In the genomic region with DNA sequence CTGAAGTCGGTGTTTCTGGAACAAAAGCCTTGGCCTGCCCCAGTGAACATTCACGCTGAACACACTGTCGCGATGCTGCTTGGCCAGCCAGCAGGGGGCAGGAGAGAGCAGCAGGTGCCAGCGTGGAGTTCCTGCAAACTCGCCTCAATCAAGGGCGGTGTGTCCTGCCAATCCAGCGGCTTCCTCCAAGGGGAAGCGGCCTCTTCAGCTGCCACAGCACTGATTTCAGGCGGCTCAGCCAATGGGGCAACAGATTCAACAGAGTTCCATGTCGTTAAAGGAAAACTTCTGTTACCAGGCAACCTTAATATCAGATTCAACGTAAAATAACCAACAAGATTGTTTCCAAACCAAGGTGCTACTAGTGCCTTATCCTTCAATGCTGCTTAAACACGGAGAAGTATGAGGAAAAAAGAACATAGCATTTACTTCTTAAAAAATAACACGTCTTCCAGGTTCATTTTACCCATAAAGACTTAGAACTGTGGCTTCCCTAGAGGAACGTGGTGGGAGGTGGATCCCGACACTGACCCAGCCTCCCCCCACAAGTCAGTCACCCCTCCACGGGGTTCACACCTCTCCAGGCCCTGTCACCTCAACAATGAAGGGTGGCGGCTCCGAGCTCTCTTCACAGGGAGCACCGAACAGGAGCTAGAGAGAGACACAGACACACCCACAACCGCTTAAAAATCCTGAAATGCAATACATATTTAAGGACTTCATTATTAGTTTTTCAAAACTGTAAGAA, we compare ENCODE assay signal across 7 cellular contexts.
A peak's percentile ranks its signal among the peaks of the same experiment; 100 is the strongest.
DNase-seq lines count a peak whose midpoint lies in the region; FAIRE-seq and TF ChIP-seq lines count a peak whose summit lies in the region.

No MANE protein-coding gene starts in this region.

- no peak overlapping the region for H2AFZ ChIP-seq in OCI-LY1 (ENCODE audit: low read length)

- H3K27ac ChIP-seq in OCI-LY1 (ENCODE audit: low read depth, low read length, poor library complexity, severe bottlenecking), result peak overlapping the region; percentile 100

- no peaks in the 10 kb centered on the region for H3F3A ChIP-seq in OCI-LY1 (ENCODE audit: insufficient read depth, low read length)

- no peaks in the 10 kb centered on the region for H4K20me1 ChIP-seq in OCI-LY1 (ENCODE audit: insufficient read depth, low read length)

- H3K79me2 ChIP-seq in OCI-LY1 (ENCODE audit: insufficient read depth, low read length), result peaks cover under 1% of the 10 kb centered on the region

- no peaks in the 10 kb centered on the region for H3K27me3 ChIP-seq in OCI-LY1 (ENCODE audit: insufficient read depth, low read length)
- H3K27me3 ChIP-seq in mucosa of stomach (ENCODE audit: control insufficient read depth, insufficient read depth, low read length), result no peaks in the 10 kb centered on the region

- H3K9me2 ChIP-seq in OCI-LY1 (ENCODE audit: low read depth, low read length), result no peaks in the 10 kb centered on the region

- no peak for TF ChIP-seq POLR2A in GM12892 (IDR thresholded peaks at IDR 0.05; ENCODE audit: low read depth, low read length)

- H3K4me2 ChIP-seq in OCI-LY1 (ENCODE audit: low read length), result peak overlapping the region; percentile 91

- H3K9me3 ChIP-seq in OCI-LY1 (ENCODE audit: low read length), result no peaks in the 10 kb centered on the region
- H3K9me3 ChIP-seq in mucosa of stomach (ENCODE audit: control insufficient read depth, low read length), result no peaks in the 10 kb centered on the region

- H3K4me1 ChIP-seq in OCI-LY1 (ENCODE audit: insufficient read depth, low read length, severe bottlenecking) (peaks cover 87% of the 10 kb centered on the region), mucosa of stomach (ENCODE audit: control insufficient read depth, insufficient read depth, low read length) (peaks cover 29% of the 10 kb centered on the region)

- H3K4me3 ChIP-seq in OCI-LY1 (ENCODE audit: low read depth, low read length, poor library complexity, severe bottlenecking) (peak overlapping the region; percentile 61), epithelial cell of proximal tubule (ENCODE audit: low read depth, low read length) (no peak overlapping the region), mucosa of stomach (ENCODE audit: low read length) (no peak overlapping the region)

- FAIRE-seq in GM12892 (lab: Jason Lieb, UNC), result peak; percentile 42

- H3K36me3 ChIP-seq in OCI-LY1 (ENCODE audit: insufficient read depth, low read length), result peaks cover 52% of the 10 kb centered on the region
- no peaks in the 10 kb centered on the region for H3K36me3 ChIP-seq in mucosa of stomach (ENCODE audit: control insufficient read depth, insufficient read depth, low read length)

- peak overlapping the region; percentile 96 for H3K9ac ChIP-seq in OCI-LY1 (ENCODE audit: low read length)
- peak overlapping the region; percentile 18 for H3K9ac ChIP-seq in mucosa of stomach (ENCODE audit: low read length)

- TF ChIP-seq CTCF in OCI-LY1 (IDR thresholded peaks at IDR 0.05; ENCODE audit: low read length), result peak; percentile 98
- TF ChIP-seq CTCF in epithelial cell of proximal tubule (conservative IDR thresholded peaks at IDR 0.05; ENCODE audit: low read depth, low read length), result peak; percentile 99

- DNase-seq in GM12892 (ENCODE audit: insufficient read length), result peak; percentile 80
- DNase-seq in HPDE6-E6E7 (ENCODE audit: extremely low spot score), result peak; percentile 1
- peak; percentile 69 for DNase-seq in activated T-cell treated with anti-CD3 and anti-CD28 coated beads for 24 hours (ENCODE audit: low read depth)
- peak; percentile 61 for DNase-seq in epithelial cell of proximal tubule (ENCODE audit: low read depth)
- peak; percentile 49 to 53 for DNase-seq in stimulated activated CD8-positive, alpha-beta memory T cell treated with anti-CD3 and anti-CD28 coated beads, Interleukin-4, amount 100 ng/mL, for 1 hour (ENCODE audit: low read depth in 2 of 2, low spot score in 1 of 2)

Comparison
In these comparisons a context has a peak if more than half of its experiments do, and no peak if none do; other contexts are left out.
1. DNase-seq: peak in every context shown above with its lines; median percentile 80 in GM12892; 69 in activated T-cell treated with anti-CD3 and anti-CD28 coated beads for 24 hours; 61 in epithelial cell of proximal tubule; 51 in stimulated activated CD8-positive, alpha-beta memory T cell treated with anti-CD3 and anti-CD28 coated beads, Interleukin-4, amount 100 ng/mL, for 1 hour; 1 in HPDE6-E6E7.